In the genomic region with DNA sequence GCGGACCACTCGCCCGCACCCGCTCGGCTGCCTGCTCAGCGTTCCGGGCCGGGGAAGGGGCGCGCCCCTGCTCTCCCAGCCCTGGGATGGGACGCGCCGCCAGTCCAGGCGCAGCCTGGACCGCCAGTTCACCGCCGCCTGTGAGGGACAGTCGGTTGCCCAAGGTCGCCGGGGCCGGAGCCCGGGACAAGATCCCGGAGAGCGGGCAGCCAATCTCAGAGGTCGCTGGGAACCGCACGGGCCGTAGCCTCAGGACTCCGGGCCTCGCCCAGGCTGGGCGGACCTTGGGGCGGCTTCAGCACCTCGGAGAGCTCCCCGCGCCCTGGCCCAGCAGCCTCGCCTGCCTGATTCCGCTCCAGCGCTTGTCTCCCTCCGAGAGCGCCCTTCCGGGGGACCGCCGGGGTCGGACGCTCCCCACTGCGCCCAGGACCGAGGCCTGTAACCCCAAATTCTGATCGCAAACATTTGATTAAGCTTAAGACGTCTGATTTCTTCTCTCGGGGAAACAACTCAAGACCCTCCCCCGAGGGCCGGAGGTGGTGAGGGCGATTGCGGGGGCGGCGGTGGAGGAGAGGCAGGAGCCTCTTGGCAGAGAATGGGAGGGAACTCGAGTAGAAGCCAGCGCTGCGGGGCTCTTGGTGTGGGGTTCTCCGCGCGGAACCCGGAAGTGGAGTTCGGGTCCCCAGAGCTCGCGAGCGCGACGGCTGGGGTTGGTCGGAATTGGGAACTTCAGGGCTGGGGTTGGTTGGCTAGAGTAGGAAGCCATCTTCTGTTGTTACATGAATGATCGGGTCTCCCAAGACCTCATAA, we compare ENCODE assay signal across 8 cellular contexts. TPM values are rescaled to one million over a fixed set of nuclear protein-coding genes. Genes with fewer than 3 reads are reported as not detected.
A peak's percentile ranks its signal among the peaks of the same experiment; 100 is the strongest.
DNase-seq lines count a peak whose midpoint lies in the region; ATAC-seq, FAIRE-seq and TF ChIP-seq lines count a peak whose summit lies in the region.

No MANE protein-coding gene starts in this region.

- H3K4me1 ChIP-seq in neutrophil (ENCODE audit: control insufficient read depth in 1 of 2, insufficient read depth in 1 of 2, low read depth in 1 of 2, low read length in 1 of 2) = peaks cover 24 to 49% of the 10 kb centered on the region in 2 experiments

- no peak overlapping the region for H3K27ac ChIP-seq in RWPE1
- H3K27ac ChIP-seq in neutrophil = no peak overlapping the region

- H3K4me3 ChIP-seq in neutrophil (ENCODE audit: low read depth in 1 of 2, low read length in 1 of 2) = peak overlapping the region; percentile 17 to 53

- DNase-seq in NCI-H345 (lab: John Stamatoyannopoulos, UW) (peak; percentile 35), NCI-H345 treated with DMSO at 0.1 percent for 48 hours (lab: John Stamatoyannopoulos, UW; ENCODE audit: unreplicated experiment) (no peak), RWPE1 (ENCODE audit: low spot score) (peak; percentile 87), frontal cortex (ENCODE audit: low spot score in 2 of 2) (peak; percentile 93 to 96), stromal cell of bone marrow (ENCODE audit: low read depth) (peak; percentile 54)
- DNase-seq in activated naive CD4-positive, alpha-beta T cell (lab: John Stamatoyannopoulos, UW) = peak; percentile 17 to 73 (median 53)

- no peak for FAIRE-seq in frontal cortex (lab: Jason Lieb, UNC)

- POLR2A ChIA-PET in RWPE1 (lab: Yijun Ruan, JAX; ENCODE audit: low non-redundant PET) = no interaction called here

- H3K9me3 ChIP-seq in neutrophil = no peaks in the 10 kb centered on the region

- CTCF ChIA-PET in RWPE1 (lab: Yijun Ruan, JAX) = interaction anchor here (0.5 to 1.5 kb wide), 13 partner anchors 9 to 309 kb away, joined by 3 to 7 read pairs (median 4); no protein-coding TSS in a partner anchor

- H3K27me3 ChIP-seq in neutrophil = peaks cover 71% of the 10 kb centered on the region

- no peak for TF ChIP-seq CTCF in RWPE1 (conservative IDR thresholded peaks at IDR 0.05; ENCODE audit: low read depth)
- no peak for TF ChIP-seq CTCF in neutrophil (IDR thresholded peaks at IDR 0.05)

- H3K36me3 ChIP-seq in neutrophil = peaks cover 22% of the 10 kb centered on the region

- peak; percentile 65 for ATAC-seq in HG03139 (IDR thresholded peaks at IDR 0.05; ENCODE audit: unreplicated experiment)

RNA-seq across cellular contexts. Expression of a gene that starts 1.1 kb away (rescaled TPM):
- total RNA-seq in frontal cortex = 6.1 TPM

RNA-seq across cellular contexts. Expression of a gene that starts 11.2 kb away (rescaled TPM):
- 11.4 TPM for total RNA-seq in frontal cortex

RNA-seq across cellular contexts. Expression of a gene that starts 45.4 kb away (rescaled TPM):
- 43.2 TPM for total RNA-seq in frontal cortex
